In the genomic region with DNA sequence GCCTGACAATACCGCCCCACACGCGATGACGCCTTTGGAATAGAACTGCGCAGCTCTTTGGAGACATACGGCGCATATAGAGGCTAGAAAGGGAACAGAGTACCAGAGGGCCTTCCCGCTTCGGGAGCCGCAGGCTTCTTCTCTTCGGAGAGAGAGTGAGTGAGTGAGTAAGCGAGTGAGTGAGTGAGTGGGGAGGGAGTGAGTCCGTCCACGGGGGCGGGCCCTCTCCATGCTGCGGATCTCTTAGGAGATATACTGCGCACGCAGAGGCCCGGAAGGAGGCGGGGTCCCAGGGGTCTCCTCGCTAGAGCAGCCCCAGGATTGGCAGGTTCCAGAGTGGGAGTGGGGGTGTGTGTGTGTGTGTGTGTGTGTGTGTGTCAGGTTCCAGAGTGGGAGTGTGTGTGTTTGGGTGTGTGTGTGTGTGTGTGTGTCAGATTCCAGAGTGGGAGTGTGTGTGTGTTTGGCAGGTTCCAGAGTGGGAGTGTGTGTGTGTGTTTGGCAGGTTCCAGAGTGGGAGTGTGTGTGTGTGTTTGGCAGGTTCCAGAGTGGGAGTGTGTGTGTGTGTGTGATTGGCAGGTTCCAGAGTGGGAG, we compare ENCODE assay signal across 8 cellular contexts.
DNase-seq lines count a peak whose midpoint lies in the region; ATAC-seq and TF ChIP-seq lines count a peak whose summit lies in the region.

No MANE protein-coding gene starts in this region.

- no peak overlapping the region for H2AK5ac ChIP-seq in mesenchymal stem cell (ENCODE audit: low read length, severe bottlenecking)

- H3K9me3 ChIP-seq in endodermal cell (ENCODE audit: control insufficient read depth, low read length) (no peaks in the 10 kb centered on the region), mesenchymal stem cell (ENCODE audit: control insufficient read depth, low read length) (no peaks in the 10 kb centered on the region)

- H3K18ac ChIP-seq in mesenchymal stem cell (ENCODE audit: low read depth in 1 of 2, low read length in 2 of 2): peak overlapping the region in 1 of 2 experiments; percentile 38

- peak overlapping the region; percentile 98 for H2AFZ ChIP-seq in mesenchymal stem cell (ENCODE audit: low read depth, low read length)

- H2BK15ac ChIP-seq in mesenchymal stem cell (ENCODE audit: low read depth, poor library complexity, severe bottlenecking): no peak overlapping the region

- peak overlapping the region; percentile 98 for H3K4me2 ChIP-seq in mesenchymal stem cell (ENCODE audit: low read length, poor library complexity, severe bottlenecking)

- peak overlapping the region; percentile 62 for H3K4me3 Mint-ChIP-seq in endodermal cell

- H2BK5ac ChIP-seq in mesenchymal stem cell (ENCODE audit: low read depth, low read length, poor library complexity, severe bottlenecking): no peak overlapping the region

- peak overlapping the region; percentile 82 for H3K4me3 ChIP-seq in endodermal cell (ENCODE audit: low read length)
- H3K4me3 ChIP-seq in mesenchymal stem cell (ENCODE audit: insufficient read depth in 1 of 2, low read depth in 1 of 2, low read length in 2 of 2): peak overlapping the region; percentile 44 to 81

- peak overlapping the region; percentile 3 for H3K9ac ChIP-seq in endodermal cell (ENCODE audit: extremely low read depth, low read length, poor library complexity, severe bottlenecking)
- H3K9ac ChIP-seq in mesenchymal stem cell (ENCODE audit: low read length): peak overlapping the region; percentile 93

- no peak overlapping the region for H2BK120ac ChIP-seq in mesenchymal stem cell (ENCODE audit: low read depth, low read length)

- peak; percentile 49 for ATAC-seq in HG03442 (IDR thresholded peaks at IDR 0.05; ENCODE audit: unreplicated experiment)

- H3K4ac ChIP-seq in mesenchymal stem cell (ENCODE audit: low read depth in 1 of 2, low read length in 2 of 2): no peak overlapping the region

- H4K91ac ChIP-seq in mesenchymal stem cell (ENCODE audit: low read length): no peak overlapping the region

- no peak overlapping the region for H3K14ac ChIP-seq in mesenchymal stem cell (ENCODE audit: low read length in 2 of 2)

- no peaks in the 10 kb centered on the region for H3K9me3 Mint-ChIP-seq in endodermal cell

- peaks cover 9% of the 10 kb centered on the region for H3K4me1 Mint-ChIP-seq in endodermal cell

- no peak for TF ChIP-seq CTCF in endodermal cell (conservative IDR thresholded peaks at IDR 0.05)

- DNase-seq in Ammon's horn (ENCODE audit: low spot score): peak; percentile 90
- DNase-seq in GM19240 (ENCODE audit: insufficient read length, low spot score): peak; percentile 48
- DNase-seq in NOMO-1 (lab: John Stamatoyannopoulos, UW; ENCODE audit: unreplicated experiment in 2 of 2): peak; percentile 97
- peak; percentile 81 for DNase-seq in activated CD8-positive, alpha-beta memory T cell treated with anti-CD3 and anti-CD28 coated beads, Interleukin-2, amount 50 U/mL, for 24 hours (ENCODE audit: extremely low read depth)
- DNase-seq in endodermal cell: peak; percentile 92
- peak; percentile 97 for DNase-seq in mesenchymal stem cell
- peak; percentile 84 to 92 (median 90) for DNase-seq in stimulated activated CD4-positive, alpha-beta T cell treated with anti-CD3 and anti-CD28 coated beads, TNF-alpha, amount 100 ng/mL, for 48 hours (ENCODE audit: low read depth in 3 of 3)

- peak overlapping the region; percentile 53 for H3K27ac ChIP-seq in endodermal cell (ENCODE audit: low read depth, low read length)
- peak overlapping the region; percentile 61 for H3K27ac ChIP-seq in mesenchymal stem cell (ENCODE audit: low read length, poor library complexity, severe bottlenecking)

- 0 to 1% methylated on average over 5 to 20 of the region's 21 CpGs for WGBS in endodermal cell (ENCODE audit: insufficient coverage in 1 of 2, insufficient read length in 1 of 2), 2 experiments
- under 1% methylated on average over 21 of the region's 21 CpGs for WGBS in mesenchymal stem cell

- H3K23ac ChIP-seq in mesenchymal stem cell (ENCODE audit: low read length in 2 of 2): no peak overlapping the region

- no peaks in the 10 kb centered on the region for H3K36me3 Mint-ChIP-seq in endodermal cell (ENCODE audit: low read depth)

- peaks cover 1% of the 10 kb centered on the region for H3K27me3 Mint-ChIP-seq in endodermal cell (ENCODE audit: insufficient read depth)

- H3K79me1 ChIP-seq in mesenchymal stem cell (replicated peaks; ENCODE audit: low read length, poor library complexity, severe bottlenecking): no peaks in the 10 kb centered on the region

- H3K36me3 ChIP-seq in endodermal cell (ENCODE audit: control insufficient read depth, insufficient read depth, low read length) (no peaks in the 10 kb centered on the region), mesenchymal stem cell (ENCODE audit: control insufficient read depth in 1 of 2, insufficient read depth in 2 of 2, low read depth in 1 of 2, low read length in 2 of 2) (no peaks in the 10 kb centered on the region)

- peak overlapping the region; percentile 12 for H4K8ac ChIP-seq in mesenchymal stem cell (ENCODE audit: low read length)

- no peaks in the 10 kb centered on the region for H3K4me1 ChIP-seq in endodermal cell (ENCODE audit: control insufficient read depth, insufficient read depth, low read length)
- peaks cover 13% of the 10 kb centered on the region for H3K4me1 ChIP-seq in mesenchymal stem cell (ENCODE audit: control insufficient read depth, insufficient read depth, low read depth, low read length)

- H3K27me3 ChIP-seq in endodermal cell (ENCODE audit: control insufficient read depth, insufficient read depth, low read length, poor library complexity, severe bottlenecking): no peaks in the 10 kb centered on the region
- peaks cover 0 to 13% of the 10 kb centered on the region in 2 experiments for H3K27me3 ChIP-seq in mesenchymal stem cell (ENCODE audit: control insufficient read depth in 1 of 2, insufficient read depth in 1 of 2, low read length in 2 of 2)

- H2BK12ac ChIP-seq in mesenchymal stem cell (ENCODE audit: low read length in 2 of 2): peak overlapping the region; percentile 50 to 67

- peak overlapping the region; percentile 81 for H3K27ac Mint-ChIP-seq in endodermal cell

Comparison
In these comparisons a context has a peak if more than half of its experiments do, and no peak if none do; other contexts are left out.
1. Peak in every context shown above with its lines: DNase-seq, ATAC-seq, H3K4me3 ChIP-seq and H3K27ac ChIP-seq.